13 cellular contexts compared by ENCODE assay signal in the genomic region with DNA sequence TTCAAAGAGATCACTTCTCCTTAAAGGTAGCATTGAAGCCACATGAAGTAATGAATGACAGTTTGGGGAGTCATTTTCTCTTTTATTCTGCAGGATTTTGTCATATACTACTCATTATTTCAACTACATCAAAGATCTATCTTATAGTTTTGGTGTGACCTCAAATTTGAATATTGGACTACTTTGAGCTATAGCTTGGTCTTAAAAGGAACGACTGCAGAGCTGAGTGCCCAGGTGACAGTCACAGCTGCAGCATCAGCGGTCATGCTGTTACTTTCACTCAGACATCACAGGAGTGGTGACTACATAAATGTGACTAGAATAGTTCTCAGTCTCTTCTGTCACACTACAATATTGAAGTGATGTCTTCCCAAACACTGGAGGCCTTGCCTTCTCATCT. TPM values are rescaled to one million over a fixed set of nuclear protein-coding genes. Genes with fewer than 3 reads are reported as not detected.
DNase-seq lines count a peak whose midpoint lies in the region; ATAC-seq, FAIRE-seq and TF ChIP-seq lines count a peak whose summit lies in the region.
"Had no signal": no experiment of that assay in that cellular context is flagged by ENCODE, and none has a peak within 500 bp of the region (broad histone marks: within the 10 kb centered on the region; RNA-seq: fewer than 3 reads in every experiment).

No MANE protein-coding gene starts in this region.

- no peak overlapping the region for H3K4me3 ChIP-seq in GM12865 (ENCODE audit: low read depth, low read length)
- no peak overlapping the region for H3K4me3 ChIP-seq in H7 (ENCODE audit: insufficient read depth, low read depth, low read length)
- H3K4me3 ChIP-seq: BLaER1, cardiac muscle cell, K562, left ventricle myocardium inferior had no signal

- TF ChIP-seq CTCF in GM12865 (IDR thresholded peaks at IDR 0.05; ENCODE audit: insufficient read depth, low read depth, low read length, missing control alignments), result no peak

- ATAC-seq in HG02678 (IDR thresholded peaks at IDR 0.05; ENCODE audit: unreplicated experiment), result peak; percentile 99
- ATAC-seq in HG03460 (IDR thresholded peaks at IDR 0.05; ENCODE audit: unreplicated experiment), result peak; percentile 98

- H3K27me3 ChIP-seq in H7 (ENCODE audit: control insufficient read depth, insufficient read depth, low read length), result peaks cover 9% of the 10 kb centered on the region; the same call in 1 of the 2 replicates
- H3K27me3 ChIP-seq: BLaER1, cardiac muscle cell had no signal

- peak; percentile 95 for FAIRE-seq in GM19239 (lab: Jason Lieb, UNC)
- FAIRE-seq: K562 had no signal

- DNase-seq in GM12865 (ENCODE audit: low read depth) (peak; percentile 87), GM19239 (ENCODE audit: insufficient read length, low spot score) (peak; percentile 21), amniotic stem cell (lab: John Stamatoyannopoulos, UW) (no peak), SW 1271 (lab: John Stamatoyannopoulos, UW) (no peak), DMS 273 treated with DMSO at 0.1 percent for 48 hours (lab: John Stamatoyannopoulos, UW) (no peak), H7 (no peak)
- DNase-seq: activated CD8-positive, alpha-beta memory T cell treated with anti-CD3 and anti-CD28 coated beads, Interleukin-2, amount 50 U/mL, for 4 hours; left ventricle myocardium inferior had no signal

- H3K36me3 ChIP-seq in H7 (replicated peaks; ENCODE audit: control insufficient read depth, insufficient read depth, low read length), result no peaks in the 10 kb centered on the region
- H3K36me3 ChIP-seq: BLaER1, cardiac muscle cell, left ventricle myocardium inferior had no signal

RNA-seq across cellular contexts. Expression of gene SPCS3, which starts 10.7 kb away (rescaled TPM):
- total RNA-seq in H7 (2014; rRNA removed; shearing (Covaris generic)), result 59.4 and 67.4 TPM in 2 replicates

RNA-seq across cellular contexts. Expression of gene ASB5, which starts 40.0 kb away (rescaled TPM):
- total RNA-seq in H7 (2014; rRNA removed; shearing (Covaris generic)), result 0.26 and 0.31 TPM in 2 replicates
- total RNA-seq: cardiac muscle cell, K562 had no signal

Comparison
In these comparisons a context has a peak if more than half of its experiments do, and no peak if none do; other contexts are left out.
1. DNase-seq: peak in GM12865 (single experiment) and GM19239 (single experiment); none in amniotic stem cell (single experiment), SW 1271 (0 of 2), DMS 273 treated with DMSO at 0.1 percent for 48 hours (single experiment) and H7 (single experiment).